In the genomic region with DNA sequence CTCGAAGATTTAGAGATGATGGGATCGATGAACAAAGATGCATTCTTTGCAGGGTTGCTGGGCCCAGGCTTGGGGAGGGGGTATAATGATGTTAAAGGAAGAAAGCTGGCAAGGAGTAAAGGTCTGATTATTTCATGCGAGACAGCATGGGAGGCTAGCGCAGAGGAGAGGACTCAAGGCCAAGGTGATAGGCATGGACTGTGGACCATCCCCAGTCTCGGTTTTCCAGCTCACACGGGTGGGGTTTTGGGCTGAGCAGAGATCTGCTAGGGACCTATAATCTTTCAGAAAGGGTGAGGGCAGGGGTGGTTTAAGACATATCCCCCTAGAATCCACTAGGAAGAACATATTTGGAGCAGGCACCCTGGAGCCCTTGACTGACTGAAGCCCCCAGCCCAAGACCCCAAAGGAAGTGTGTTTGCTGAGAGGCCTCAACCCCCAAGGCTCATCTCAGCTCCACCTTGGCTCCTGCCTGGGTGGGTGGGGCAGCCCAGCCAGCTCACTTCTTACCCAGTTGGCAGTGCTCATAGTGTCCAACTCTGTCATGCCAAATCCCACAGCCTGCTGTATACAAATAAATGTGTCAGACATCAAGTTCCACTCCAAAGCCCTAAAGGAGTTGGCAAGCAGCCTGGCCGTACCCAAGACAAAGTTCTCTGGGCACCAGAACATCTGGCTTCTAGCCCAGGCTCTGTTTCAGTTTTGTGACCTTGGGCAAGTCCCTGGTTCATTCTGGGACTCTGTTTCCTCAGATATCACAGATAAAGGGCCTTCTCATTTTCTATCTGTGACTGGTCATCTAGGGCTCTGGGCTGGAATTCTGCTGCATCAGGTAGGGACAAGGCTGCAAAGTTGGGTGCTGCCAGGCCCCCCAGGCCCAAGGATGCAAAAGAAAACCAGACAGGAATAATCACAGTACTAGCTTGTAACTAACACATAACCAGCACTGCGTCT, we compare ENCODE assay signal across 11 cellular contexts. TPM values are rescaled to one million over a fixed set of nuclear protein-coding genes. Genes with fewer than 3 reads are reported as not detected.
DNase-seq lines count a peak whose midpoint lies in the region; ATAC-seq and TF ChIP-seq lines count a peak whose summit lies in the region.
"Had no signal": no experiment of that assay in that cellular context is flagged by ENCODE, and none has a peak within 500 bp of the region (broad histone marks: within the 10 kb centered on the region; RNA-seq: fewer than 3 reads in every experiment).

No MANE protein-coding gene starts in this region.

- CTCF ChIA-PET in T-cell (lab: Charles Lee): no interaction called here

- peaks cover 8 to 15% of the 10 kb centered on the region in 2 donors for H3K27me3 Mint-ChIP-seq in T-cell

- no peaks in the 10 kb centered on the region for H3K9me3 Mint-ChIP-seq in T-cell

- no peaks in the 10 kb centered on the region for H3K36me3 Mint-ChIP-seq in T-cell

- H3K27ac Mint-ChIP-seq in T-cell: no peak overlapping the region

- H3K27me3 ChIP-seq in breast epithelium: peaks cover 0 to 3% of the 10 kb centered on the region in 2 donors
- H3K27me3 ChIP-seq: cardiac muscle cell had no signal

- H3K9me3 ChIP-seq in breast epithelium: no peaks in the 10 kb centered on the region

- DNase-seq in LHCN-M2 (ENCODE audit: low read depth) (peak; percentile 15), breast epithelium (ENCODE audit: low spot score in 2 of 2) (peak; percentile 81 to 91), inferior parietal cortex (ENCODE audit: extremely low spot score) (peak; percentile 36), T-cell (no peak), COLO829 (ENCODE audit: low spot score) (no peak)
- DNase-seq: NCI-H345; stimulated activated CD4-positive, alpha-beta T cell treated with anti-CD3 and anti-CD28 coated beads, Interleukin-4, amount 100 ng/mL, for 4 hours had no signal

- no peak for TF ChIP-seq POLR2A in breast epithelium (IDR thresholded peaks at IDR 0.05)

- no peak for TF ChIP-seq CTCF in breast epithelium (IDR thresholded peaks at IDR 0.05)

- no peaks in the 10 kb centered on the region for H3K4me1 ChIP-seq in breast epithelium

- no peaks in the 10 kb centered on the region for H3K36me3 ChIP-seq in breast epithelium
- H3K36me3 ChIP-seq: cardiac muscle cell had no signal

- POLR2A ChIA-PET in T-cell (lab: Charles Lee): no interaction called here

- H3K4me1 Mint-ChIP-seq in T-cell: no peaks in the 10 kb centered on the region

- ATAC-seq in T-cell (replicated peaks in 1 of 4) (no peak), HG03196 (IDR thresholded peaks at IDR 0.05; ENCODE audit: unreplicated experiment) (no peak)

- H3K27ac ChIP-seq in breast epithelium (peak overlapping the region in 1 of 2 donors; percentile 38), temporal lobe (ENCODE audit: low read depth, low read length) (peak overlapping the region; percentile 40)
- H3K27ac ChIP-seq: cardiac muscle cell had no signal

- intact Hi-C loops in breast epithelium (cut with DNase I; ENCODE audit: low total_unique reads): no loop called here

- H3K4me3 ChIP-seq in breast epithelium: no peak overlapping the region
- H3K4me3 ChIP-seq: cardiac muscle cell had no signal

- no peak overlapping the region for H3K4me3 Mint-ChIP-seq in T-cell

RNA-seq across cellular contexts. Expression of gene ACSBG1, which starts 17.8 kb away (rescaled TPM):
- total RNA-seq in LHCN-M2 (2014; rRNA removed): under 0.01 TPM in 2 replicates
- polyA plus RNA-seq in LHCN-M2 (2012): 0.04 TPM
- total RNA-seq in breast epithelium: 1 to 10 TPM in 2 of 3 donors, not detected in 1; 1.9 to 2.0 TPM
- total RNA-seq in temporal lobe: 3.0 TPM
- total RNA-seq in T-cell: not detected
- total RNA-seq: lung microvascular endothelial cell had no signal

RNA-seq across cellular contexts. Expression of gene DNAJA4, which starts 47.8 kb away (rescaled TPM):
- total RNA-seq in LHCN-M2 (2014; rRNA removed) (not detected in 2 replicates), breast epithelium (10 to 100 TPM; 16.0 to 28.1 (median 22.6) TPM), temporal lobe (23.1 TPM), T-cell (10 to 100 TPM; 29.0 to 50.4 (median 32.6) TPM)
- 0.22 TPM for polyA plus RNA-seq in LHCN-M2 (2012)

Comparison
In these comparisons a context has a peak if more than half of its experiments do, and no peak if none do; other contexts are left out.
1. DNase-seq: peak in LHCN-M2 (single experiment), breast epithelium (2 of 2) and inferior parietal cortex (single experiment); none in T-cell (0 of 34) and COLO829 (single experiment).
2. RNA of gene DNAJA4, which starts 47.8 kb away (total RNA-seq): 29.0 to 50.4 TPM in T-cell, 23.1 TPM in temporal lobe (single experiment) and 16.0 to 28.1 TPM in breast epithelium; not detected in LHCN-M2; every median in the first group is over 10 times any median in the second.